Comparison of ENCODE assay signal across 31 cellular contexts in the genomic region with DNA sequence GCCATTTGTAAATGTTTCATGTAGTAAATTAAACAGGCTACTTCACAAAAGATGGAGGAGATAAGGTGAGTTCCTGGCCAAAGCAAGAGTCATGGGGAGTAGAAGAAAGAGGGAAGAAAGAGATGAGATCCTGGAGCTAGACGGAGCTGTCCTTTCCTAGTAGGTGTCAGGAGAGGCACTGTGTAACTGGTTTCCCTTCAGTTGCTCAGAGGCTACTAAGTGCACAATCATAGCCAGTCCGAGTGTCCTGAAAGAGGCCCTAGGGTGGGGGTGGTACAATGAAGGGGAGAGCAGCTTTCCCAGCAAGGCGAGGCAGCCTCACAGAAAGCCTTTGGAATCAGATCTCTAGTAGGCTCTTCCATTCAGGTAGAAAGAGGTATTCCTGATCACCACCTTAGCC.
"Had no signal": no experiment of that assay in that cellular context is flagged by ENCODE, and none has a peak within 500 bp of the region (broad histone marks: within the 10 kb centered on the region; RNA-seq: fewer than 3 reads in every experiment).

No MANE protein-coding gene starts in this region.

- DNase-seq: activated B cell treated with CpG ODN at 0.5 μM for 24 hours; activated CD4-positive, alpha-beta memory T cell treated with anti-CD3 and anti-CD28 coated beads, Interleukin-2, amount 10 ng/mL, durations not matched to agents 7 days and 5 days; activated CD4-positive, alpha-beta T cell treated with anti-CD3 and anti-CD28 coated beads for 4 hours; activated CD4-positive, CD25-positive, alpha-beta regulatory T cell treated with anti-CD3 and anti-CD28 coated beads, Interleukin-2, amount 50 U/mL, for 72 hours; activated CD8-positive, alpha-beta memory T cell treated with anti-CD3 and anti-CD28 coated beads for 24 hours; activated CD8-positive, alpha-beta memory T cell treated with anti-CD3 and anti-CD28 coated beads, Interleukin-2, amount 10 ng/mL, durations not matched to agents 7 days and 5 days; activated CD8-positive, alpha-beta memory T cell treated with anti-CD3 and anti-CD28 coated beads, Interleukin-2, amount 50 U/mL, for 48 hours; activated effector memory CD4-positive, alpha-beta T cell treated with Interleukin-2 at 50 U/mL for 16 hours; activated naive CD4-positive, alpha-beta T cell treated with anti-CD3 and anti-CD28 coated beads, Interleukin-2, amount 10 ng/mL, durations not matched to agents 7 days and 5 days; activated naive CD8-positive, alpha-beta T cell treated with anti-CD3 and anti-CD28 coated beads, Interleukin-2, amount 50 U/mL, for 24 hours; activated T-cell treated with anti-CD3 and anti-CD28 coated beads, Interleukin-2, amount 50 U/mL, for 48 hours; anterior cingulate cortex; central memory CD4-positive, alpha-beta T cell; NCI-H1092 treated with DMSO at 0.1 percent for 48 hours; NCI-H1417; NCI-H146; NCI-H187; NCI-H2029 treated with DMSO at 0.1 percent for 48 hours; NCI-H2107; NCI-H2171; NCI-H446; NCI-H526 treated with DMSO at 0.1 percent for 48 hours; NCI-H774; RPMI8226; SIG-M5; SW 1271; T-helper 1 cell; T-helper 2 cell; T-helper 9 cell had no signal

- ATAC-seq: activated CD8-positive, alpha-beta memory T cell treated with anti-CD3 and anti-CD28 coated beads, Interleukin-2, amount 10 ng/mL, durations not matched to agents 7 days and 5 days; activated naive CD8-positive, alpha-beta T cell treated with anti-CD3 and anti-CD28 coated beads, Interleukin-2, amount 50 U/mL, for 24 hours; Panc1 had no signal

- H3K27ac ChIP-seq: KMS-11 had no signal
